Comparison of ENCODE assay signal across 8 cellular contexts in genomic region chr17:40442392-40443195, GRCh38. TPM values are rescaled to one million over a fixed set of nuclear protein-coding genes. Genes with fewer than 3 reads are reported as not detected.
DNase-seq lines count a peak whose midpoint lies in the region; ATAC-seq and TF ChIP-seq lines count a peak whose summit lies in the region.

No MANE protein-coding gene starts in this region.

- CTCF ChIA-PET in CD4-positive, alpha-beta memory T cell (lab: Charles Lee; ENCODE audit: partially characterized antibody), result interaction anchor here (1.3 to 16.7 kb wide), 7 partner anchors 10 to 117 kb away, joined by 3 to 192 read pairs (median 11); partner anchors contain the start of gene TOP2A
- CTCF ChIA-PET in GM10248 (lab: Yijun Ruan, JAX), result interaction anchor here (0.6 to 16.5 kb wide), 10 partner anchors 8 to 117 kb away, joined by 3 to 113 read pairs (median 4); no protein-coding TSS in a partner anchor

- intact Hi-C loops in CD4-positive, alpha-beta memory T cell (cut with micrococcal nuclease), result loop anchor here (1.0 to 5.0 kb wide), 5 partner anchors 40 to 91 kb away; no protein-coding TSS in a partner anchor

- H3K36me3 Mint-ChIP-seq in CD4-positive, alpha-beta memory T cell, result peaks cover 0 to 6% of the 10 kb centered on the region in 2 donors
- no peaks in the 10 kb centered on the region for H3K36me3 Mint-ChIP-seq in naive thymus-derived CD8-positive, alpha-beta T cell

- H3K27ac ChIP-seq in CD4-positive, alpha-beta memory T cell (ENCODE audit: low read depth, low read length), result no peak overlapping the region

- H3K4me3 ChIP-seq in CD4-positive, alpha-beta memory T cell (ENCODE audit: low read length in 2 of 2), result no peak overlapping the region
- H3K4me3 ChIP-seq in NT2/D1 (ENCODE audit: insufficient read length, low read depth) (peak overlapping the region; percentile 48), epithelial cell of esophagus (ENCODE audit: low read length) (peak overlapping the region; percentile 48)

- no peaks in the 10 kb centered on the region for H3K27me3 ChIP-seq in CD4-positive, alpha-beta memory T cell (ENCODE audit: insufficient read depth, low read length)
- H3K27me3 ChIP-seq in NT2/D1 (ENCODE audit: insufficient read depth, insufficient read length), result no peaks in the 10 kb centered on the region

- H3K9ac ChIP-seq in NT2/D1 (ENCODE audit: insufficient read length, low read depth), result peak overlapping the region; percentile 84

- H3K4me1 Mint-ChIP-seq in CD4-positive, alpha-beta memory T cell, result peaks cover 17 to 40% (median 25%) of the 10 kb centered on the region in 4 donors
- peaks cover 11 to 30% (median 20%) of the 10 kb centered on the region in 4 donors for H3K4me1 Mint-ChIP-seq in naive thymus-derived CD8-positive, alpha-beta T cell

- POLR2A ChIA-PET in CD4-positive, alpha-beta memory T cell (lab: Charles Lee; ENCODE audit: partially characterized antibody), result interaction anchor here (1.2 to 5.3 kb wide), 6 partner anchors 13 to 118 kb away, joined by 3 to 75 read pairs (median 7); no protein-coding TSS in a partner anchor
- POLR2A ChIA-PET in naive thymus-derived CD8-positive, alpha-beta T cell (lab: Charles Lee), result interaction anchor here (1.0 to 3.0 kb wide), 4 partner anchors 16 to 102 kb away, joined by 3 to 21 read pairs (median 4); partner anchors contain the start of gene TOP2A
- POLR2A ChIA-PET in GM10248 (lab: Yijun Ruan, JAX), result no interaction called here

- H3K36me3 ChIP-seq in CD4-positive, alpha-beta memory T cell (ENCODE audit: insufficient read depth, low read length), result no peaks in the 10 kb centered on the region
- H3K36me3 ChIP-seq in NT2/D1 (ENCODE audit: insufficient read depth, insufficient read length, low read length), result peaks cover 11% of the 10 kb centered on the region

- peaks cover 37% of the 10 kb centered on the region for H3K4me1 ChIP-seq in CD4-positive, alpha-beta memory T cell (ENCODE audit: insufficient read depth, low read length)
- peaks cover 16% of the 10 kb centered on the region for H3K4me1 ChIP-seq in NT2/D1 (ENCODE audit: insufficient read depth, insufficient read length)

- ATAC-seq in naive thymus-derived CD8-positive, alpha-beta T cell, result no peak
- ATAC-seq in GM21515 (IDR thresholded peaks at IDR 0.05; ENCODE audit: unreplicated experiment) (no peak), GM21526 (IDR thresholded peaks at IDR 0.05; ENCODE audit: low FRiP score, unreplicated experiment) (no peak)

- TF ChIP-seq CTCF in epithelial cell of esophagus (IDR thresholded peaks at IDR 0.05; ENCODE audit: insufficient read depth, low read depth, low read length, missing control alignments) (peak; percentile 5), GM10248 (IDR thresholded peaks at IDR 0.05; ENCODE audit: control extremely low read depth, extremely low read depth, low read depth, missing control alignments) (no peak)

- peaks cover 0 to 6% (median 0%) of the 10 kb centered on the region in 8 donors for H3K9me3 Mint-ChIP-seq in CD4-positive, alpha-beta memory T cell
- H3K9me3 Mint-ChIP-seq in naive thymus-derived CD8-positive, alpha-beta T cell, result no peaks in the 10 kb centered on the region

- DNase-seq in CD4-positive, alpha-beta memory T cell, result no peak
- DNase-seq in NT2/D1 (ENCODE audit: low read depth, low spot score) (no peak), epithelial cell of esophagus (ENCODE audit: low read depth) (no peak), cerebellar nuclear complex (lab: John Stamatoyannopoulos, UW) (no peak), GM10248 (ENCODE audit: extremely low spot score) (no peak)
- no peak for DNase-seq in naive thymus-derived CD8-positive, alpha-beta T cell

- peaks cover 2 to 6% of the 10 kb centered on the region in 2 donors for H3K27me3 Mint-ChIP-seq in CD4-positive, alpha-beta memory T cell
- H3K27me3 Mint-ChIP-seq in naive thymus-derived CD8-positive, alpha-beta T cell, result peaks cover 0 to 22% (median 2%) of the 10 kb centered on the region in 5 donors

- H3K27ac Mint-ChIP-seq in CD4-positive, alpha-beta memory T cell, result peak overlapping the region in 2 of 7 donors; percentile 46 to 66
- H3K27ac Mint-ChIP-seq in naive thymus-derived CD8-positive, alpha-beta T cell, result peak overlapping the region in 2 of 10 donors; percentile 29 to 40

- H3K4me3 Mint-ChIP-seq in CD4-positive, alpha-beta memory T cell, result peak overlapping the region; percentile 54 to 80 (median 70)
- peak overlapping the region; percentile 36 to 70 (median 58) for H3K4me3 Mint-ChIP-seq in naive thymus-derived CD8-positive, alpha-beta T cell

- no peaks in the 10 kb centered on the region for H3K9me3 ChIP-seq in CD4-positive, alpha-beta memory T cell (ENCODE audit: control insufficient read depth in 1 of 2, low read length in 2 of 2)
- H3K9me3 ChIP-seq in NT2/D1 (ENCODE audit: insufficient read depth, low read length), result no peaks in the 10 kb centered on the region

RNA-seq across cellular contexts. Expression of gene IGFBP4, which starts 0.7 kb away (rescaled TPM):
- 1 to 10 TPM; 5.3 to 5.8 TPM for total RNA-seq in CD4-positive, alpha-beta memory T cell
- 1 to 10 TPM; 3.3 to 6.1 TPM for polyA plus RNA-seq in CD4-positive, alpha-beta memory T cell
- under 1 TPM; 0.80 to 0.86 TPM for total RNA-seq in naive thymus-derived CD8-positive, alpha-beta T cell
- 1 to 10 TPM in 1 of 3 donors, under 1 TPM in 1, not detected in 1; 0.09 to 1.0 TPM for polyA plus RNA-seq in naive thymus-derived CD8-positive, alpha-beta T cell

RNA-seq across cellular contexts. Expression of gene TOP2A, which starts 24.9 kb away (rescaled TPM):
- 1 to 10 TPM in 1 of 2 experiments, under 1 TPM in 1; 0.47 to 1.1 TPM for total RNA-seq in CD4-positive, alpha-beta memory T cell
- polyA plus RNA-seq in CD4-positive, alpha-beta memory T cell, result under 1 TPM; 0.10 to 0.14 TPM
- under 1 TPM; 0.41 to 0.81 TPM for total RNA-seq in naive thymus-derived CD8-positive, alpha-beta T cell
- under 1 TPM in 1 of 3 donors, not detected in 2; 0.14 TPM for polyA plus RNA-seq in naive thymus-derived CD8-positive, alpha-beta T cell

RNA-seq across cellular contexts. Expression of gene TNS4, which starts 58.8 kb away (rescaled TPM):
- 1 to 10 TPM in 1 of 2 experiments, under 1 TPM in 1; 0.25 to 1.8 TPM for total RNA-seq in CD4-positive, alpha-beta memory T cell
- polyA plus RNA-seq in CD4-positive, alpha-beta memory T cell, result under 1 TPM; 0.18 to 0.33 TPM
- not detected for total RNA-seq in naive thymus-derived CD8-positive, alpha-beta T cell
- polyA plus RNA-seq in naive thymus-derived CD8-positive, alpha-beta T cell, result not detected

Comparison
In these comparisons a context has a peak if more than half of its experiments do, and no peak if none do; other contexts are left out.
1. H3K4me3 ChIP-seq: peak in NT2/D1 (single experiment) and epithelial cell of esophagus (single experiment); none in CD4-positive, alpha-beta memory T cell (0 of 2).